In the genomic region with DNA sequence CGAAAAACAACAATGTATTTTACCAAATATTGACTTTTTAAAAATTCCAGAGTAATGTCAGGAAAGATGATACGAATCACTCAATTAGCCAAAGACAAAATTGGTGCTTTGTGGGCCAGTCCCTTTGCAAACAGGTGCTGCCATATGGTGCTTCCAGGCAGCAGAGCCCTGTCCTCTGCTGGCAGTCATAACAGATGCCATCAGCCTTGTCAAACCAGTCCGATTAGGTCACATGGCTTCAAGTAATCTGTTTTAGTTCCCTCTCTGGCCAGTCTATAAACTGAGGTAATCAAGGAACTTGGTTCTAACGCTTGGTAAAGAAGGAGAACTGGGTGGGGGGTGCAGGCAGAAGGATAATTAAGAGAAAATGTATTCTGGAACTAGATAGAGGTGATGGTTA, we compare ENCODE assay signal across 22 cellular contexts. TPM values are rescaled to one million over a fixed set of nuclear protein-coding genes. Genes with fewer than 3 reads are reported as not detected.
A peak's percentile ranks its signal among the peaks of the same experiment; 100 is the strongest.
DNase-seq lines count a peak whose midpoint lies in the region; ATAC-seq, FAIRE-seq and TF ChIP-seq lines count a peak whose summit lies in the region.
"Had no signal": no experiment of that assay in that cellular context is flagged by ENCODE, and none has a peak within 500 bp of the region (broad histone marks: within the 10 kb centered on the region; RNA-seq: fewer than 3 reads in every experiment).

No MANE protein-coding gene starts in this region.

- H3K4me3 ChIP-seq in LNCaP clone FGC (ENCODE audit: low read depth, low read length): no peak overlapping the region
- H3K4me3 ChIP-seq in pancreas: no peak overlapping the region
- H3K4me3 ChIP-seq: lung, SK-N-MC had no signal

- H3K9me3 ChIP-seq in pancreas: no peaks in the 10 kb centered on the region

- no peaks in the 10 kb centered on the region for H3K36me3 ChIP-seq in pancreas

- H3K27ac ChIP-seq in VCaP (peak overlapping the region; percentile 66), pancreas (no peak overlapping the region)
- H3K27ac ChIP-seq: parathyroid adenoma, SK-N-MC had no signal

- DNase-seq in DMS153 (lab: John Stamatoyannopoulos, UW) (peak; percentile 23), LNCaP clone FGC (ENCODE audit: low read depth) (peak; percentile 92), pancreas (peak in 1 of 6 donors; percentile 6), Right ventricle myocardium inferior (ENCODE audit: missing footprints) (no peak)
- no peak for DNase-seq in activated naive CD4-positive, alpha-beta T cell treated with anti-CD3 and anti-CD28 coated beads for 36 hours
- no peak for DNase-seq in activated CD4-positive, alpha-beta T cell treated with anti-CD3 and anti-CD28 coated beads for 36 hours
- DNase-seq: activated CD4-positive, alpha-beta T cell treated with anti-CD3 and anti-CD28 coated beads, Interleukin-2, amount 10 ng/mL, durations not matched to agents 7 days and 5 days; activated gamma-delta T cell; amygdala; effector memory CD4-positive, alpha-beta T cell; head of caudate nucleus; immature natural killer cell; naive B cell; NCI-H1436 treated with DMSO at 0.1 percent for 48 hours; NCI-H345; T1000 had no signal

- POLR2A ChIA-PET in activated CD4-positive, alpha-beta T cell treated with anti-CD3 and anti-CD28 coated beads for 36 hours (lab: Charles Lee): interaction anchor here (0.6 to 0.7 kb wide), 2 partner anchors 28 to 311 kb away, joined by 3 to 4 read pairs; no protein-coding TSS in a partner anchor

- TF ChIP-seq CTCF in LNCaP clone FGC (IDR thresholded peaks at IDR 0.05; ENCODE audit: control insufficient read depth, extremely low read depth, insufficient read depth): 0 out of 2 replicates have a peak, but pooled peaks have one; percentile 10
- TF ChIP-seq CTCF in VCaP (conservative IDR thresholded peaks at IDR 0.05): no peak
- TF ChIP-seq CTCF in pancreas (IDR thresholded peaks at IDR 0.05): no peak

- H3K9me3 Mint-ChIP-seq in activated naive CD4-positive, alpha-beta T cell treated with anti-CD3 and anti-CD28 coated beads for 36 hours: no peaks in the 10 kb centered on the region
- H3K9me3 Mint-ChIP-seq in activated CD4-positive, alpha-beta T cell treated with anti-CD3 and anti-CD28 coated beads for 36 hours (ENCODE audit: low read depth): no peaks in the 10 kb centered on the region
- H3K9me3 Mint-ChIP-seq: activated CD4-positive, alpha-beta T cell treated with anti-CD3 and anti-CD28 coated beads, Interleukin-2, amount 10 ng/mL, durations not matched to agents 7 days and 5 days; central memory CD8-positive, alpha-beta T cell; immature natural killer cell; naive B cell had no signal

- peaks cover 17% of the 10 kb centered on the region for H3K27me3 Mint-ChIP-seq in activated naive CD4-positive, alpha-beta T cell treated with anti-CD3 and anti-CD28 coated beads for 36 hours (ENCODE audit: low read depth)
- peaks cover 14% of the 10 kb centered on the region for H3K27me3 Mint-ChIP-seq in activated CD4-positive, alpha-beta T cell treated with anti-CD3 and anti-CD28 coated beads for 36 hours

- no peaks in the 10 kb centered on the region for H3K4me1 ChIP-seq in pancreas
- H3K4me1 ChIP-seq: parathyroid adenoma had no signal

- ATAC-seq in pancreas (peak; percentile 62 to 82 (median 78)), GM21576 (IDR thresholded peaks at IDR 0.05; ENCODE audit: unreplicated experiment) (no peak), Right ventricle myocardium inferior (no peak)
- no peak for ATAC-seq in activated CD4-positive, alpha-beta T cell treated with anti-CD3 and anti-CD28 coated beads for 36 hours

- H3K4me1 Mint-ChIP-seq in activated naive CD4-positive, alpha-beta T cell treated with anti-CD3 and anti-CD28 coated beads for 36 hours (ENCODE audit: low read depth): peaks cover 5% of the 10 kb centered on the region
- peaks cover 5% of the 10 kb centered on the region for H3K4me1 Mint-ChIP-seq in activated CD4-positive, alpha-beta T cell treated with anti-CD3 and anti-CD28 coated beads for 36 hours

- no peak overlapping the region for H3K4me3 Mint-ChIP-seq in activated naive CD4-positive, alpha-beta T cell treated with anti-CD3 and anti-CD28 coated beads for 36 hours
- no peak overlapping the region for H3K4me3 Mint-ChIP-seq in activated CD4-positive, alpha-beta T cell treated with anti-CD3 and anti-CD28 coated beads for 36 hours
- H3K4me3 Mint-ChIP-seq: activated CD4-positive, alpha-beta T cell treated with anti-CD3 and anti-CD28 coated beads, Interleukin-2, amount 10 ng/mL, durations not matched to agents 7 days and 5 days; central memory CD8-positive, alpha-beta T cell; immature natural killer cell; naive B cell had no signal

- H3K27me3 ChIP-seq in pancreas: no peaks in the 10 kb centered on the region

- 29 to 39% methylated on average over 4 of the region's 4 CpGs for WGBS in pancreas, 2 donors

- no peak for FAIRE-seq in pancreas (lab: Jason Lieb, UNC)

- CTCF ChIA-PET in activated naive CD4-positive, alpha-beta T cell treated with anti-CD3 and anti-CD28 coated beads for 36 hours (lab: Charles Lee): no interaction called here
- CTCF ChIA-PET in activated CD4-positive, alpha-beta T cell treated with anti-CD3 and anti-CD28 coated beads for 36 hours (lab: Charles Lee): no interaction called here

- no peak overlapping the region for H3K27ac Mint-ChIP-seq in activated naive CD4-positive, alpha-beta T cell treated with anti-CD3 and anti-CD28 coated beads for 36 hours
- H3K27ac Mint-ChIP-seq in activated CD4-positive, alpha-beta T cell treated with anti-CD3 and anti-CD28 coated beads for 36 hours: no peak overlapping the region
- H3K27ac Mint-ChIP-seq: activated CD4-positive, alpha-beta T cell treated with anti-CD3 and anti-CD28 coated beads, Interleukin-2, amount 10 ng/mL, durations not matched to agents 7 days and 5 days; immature natural killer cell; naive B cell had no signal

- no peaks in the 10 kb centered on the region for H3K36me3 Mint-ChIP-seq in activated naive CD4-positive, alpha-beta T cell treated with anti-CD3 and anti-CD28 coated beads for 36 hours (ENCODE audit: low read depth)
- no peaks in the 10 kb centered on the region for H3K36me3 Mint-ChIP-seq in activated CD4-positive, alpha-beta T cell treated with anti-CD3 and anti-CD28 coated beads for 36 hours (ENCODE audit: low read depth)
- H3K36me3 Mint-ChIP-seq: immature natural killer cell, naive B cell had no signal

- intact Hi-C loops in pancreas (cut with DNase I) (loop anchor here in 1 of 3 donors (10.0 kb wide), 1 partner anchor 162 kb away; no protein-coding TSS in a partner anchor), Right ventricle myocardium inferior (cut with DNase I) (no loop called here)
- intact Hi-C loops in activated naive CD4-positive, alpha-beta T cell treated with anti-CD3 and anti-CD28 coated beads for 36 hours (cut with micrococcal nuclease): no loop called here
- intact Hi-C loops in activated CD4-positive, alpha-beta T cell treated with anti-CD3 and anti-CD28 coated beads for 36 hours (cut with DNase I, micrococcal nuclease): no loop called here

RNA-seq across cellular contexts. Expression of a gene that starts 49.1 kb away (rescaled TPM):
- total RNA-seq in pancreas (100 to 1,000 TPM in 3 of 6 donors, 10 to 100 TPM in 3; 84.4 to 116 (median 101) TPM), Right ventricle myocardium inferior (120 TPM)
- 10 to 100 TPM; 33.9 to 46.9 TPM for polyA plus RNA-seq in pancreas
- 100 to 1,000 TPM; 274 to 289 TPM for total RNA-seq in activated naive CD4-positive, alpha-beta T cell treated with anti-CD3 and anti-CD28 coated beads for 36 hours
- total RNA-seq in activated CD4-positive, alpha-beta T cell treated with anti-CD3 and anti-CD28 coated beads for 36 hours: 100 to 1,000 TPM; 295 to 316 TPM

Comparison
In these comparisons a context has a peak if more than half of its experiments do, and no peak if none do; other contexts are left out.
1. DNase-seq: peak in DMS153 (single experiment) and LNCaP clone FGC (single experiment); none in activated naive CD4-positive, alpha-beta T cell treated with anti-CD3 and anti-CD28 coated beads for 36 hours (single experiment), activated CD4-positive, alpha-beta T cell treated with anti-CD3 and anti-CD28 coated beads for 36 hours (single experiment) and Right ventricle myocardium inferior (single experiment).
2. ATAC-seq: peak in pancreas (4 of 4); none in GM21576 (single experiment), activated CD4-positive, alpha-beta T cell treated with anti-CD3 and anti-CD28 coated beads for 36 hours (single experiment) and Right ventricle myocardium inferior (single experiment).